ENCODE assay signal across 17 cellular contexts in genomic region chr10:46326066-46326465, GRCh38. TPM values are rescaled to one million over a fixed set of nuclear protein-coding genes. Genes with fewer than 3 reads are reported as not detected.
A peak's percentile ranks its signal among the peaks of the same experiment; 100 is the strongest.
DNase-seq lines count a peak whose midpoint lies in the region; ATAC-seq and TF ChIP-seq lines count a peak whose summit lies in the region.
"Had no signal": no experiment of that assay in that cellular context is flagged by ENCODE, and none has a peak within 500 bp of the region (broad histone marks: within the 10 kb centered on the region; RNA-seq: fewer than 3 reads in every experiment).

No MANE protein-coding gene starts in this region.

- H3K27ac ChIP-seq in neural progenitor cell (no peak overlapping the region), thoracic aorta (peak overlapping the region; percentile 2 to 16), A673 (ENCODE audit: low read depth, low read length, poor library complexity, severe bottlenecking) (no peak overlapping the region)
- H3K27ac ChIP-seq: SJCRH30 had no signal

- H3K4me1 ChIP-seq in neural progenitor cell (peaks cover 15% of the 10 kb centered on the region), thoracic aorta (ENCODE audit: control insufficient read depth in 1 of 2, low read depth in 2 of 2) (peaks cover 0 to 15% of the 10 kb centered on the region in 2 donors), A673 (ENCODE audit: insufficient read depth, low read length, poor library complexity, severe bottlenecking) (no peaks in the 10 kb centered on the region)
- H3K4me1 ChIP-seq: SJCRH30 had no signal

- no peak overlapping the region for H2AFZ ChIP-seq in neural progenitor cell (replicated peaks)

- intact Hi-C loops in A673 (cut with micrococcal nuclease; ENCODE audit: unreplicated experiment) = no loop called here

- no peak overlapping the region for H3K4me3 Mint-ChIP-seq in neural progenitor cell
- H3K4me3 Mint-ChIP-seq: H9, IgD-negative memory B cell had no signal

- CTCF ChIA-PET in A673 (lab: Charles Lee) = no interaction called here

- DNase-seq in HT1080 (ENCODE audit: low read depth) = peak; percentile 47
- DNase-seq in amniotic epithelial cell (ENCODE audit: low read depth) = peak; percentile 52
- DNase-seq in neural progenitor cell (ENCODE audit: low spot score) = no peak
- no peak for DNase-seq in thoracic aorta (ENCODE audit: low spot score)
- DNase-seq in A673 (ENCODE audit: low spot score) = no peak
- no peak for DNase-seq in NCI-H2171 (lab: John Stamatoyannopoulos, UW)
- no peak for DNase-seq in amygdala (lab: John Stamatoyannopoulos, UW)
- DNase-seq: DMS53, H9, Kasumi-1, NCI-H1105 treated with DMSO at 0.1 percent for 48 hours, NCI-H1694 treated with DMSO at 0.1 percent for 48 hours, NCI-H2107, NCI-H69, SJCRH30 had no signal

- H3K9me3 ChIP-seq in neural progenitor cell (ENCODE audit: low read depth) = no peaks in the 10 kb centered on the region
- H3K9me3 ChIP-seq in thoracic aorta = no peaks in the 10 kb centered on the region
- no peaks in the 10 kb centered on the region for H3K9me3 ChIP-seq in A673 (ENCODE audit: low read depth, low read length, poor library complexity, severe bottlenecking)
- H3K9me3 ChIP-seq: SJCRH30 had no signal

- no peak for ATAC-seq in thoracic aorta (ENCODE audit: insufficient number of reproducible peaks, low FRiP score, low read depth)

- POLR2A ChIA-PET in A673 (lab: Charles Lee; ENCODE audit: low non-redundant PET) = no interaction called here

- peak overlapping the region; percentile 7 for H3K27ac Mint-ChIP-seq in neural progenitor cell
- H3K27ac Mint-ChIP-seq: IgD-negative memory B cell had no signal

- H3K4me2 ChIP-seq in neural progenitor cell = no peak overlapping the region

- H3K79me2 ChIP-seq in neural progenitor cell (ENCODE audit: low read depth) = no peaks in the 10 kb centered on the region

- no TSS peak for BruUV-seq in A673 (replicated peaks; lab: Mats Ljungman, UMichigan)

- H3K36me3 ChIP-seq in neural progenitor cell (no peaks in the 10 kb centered on the region), thoracic aorta (no peaks in the 10 kb centered on the region), A673 (ENCODE audit: insufficient read depth, low read length, poor library complexity, severe bottlenecking) (no peaks in the 10 kb centered on the region)
- H3K36me3 ChIP-seq: SJCRH30 had no signal

- peaks cover 5% of the 10 kb centered on the region for H3K27me3 Mint-ChIP-seq in neural progenitor cell (ENCODE audit: insufficient read depth, low read depth)

- H3K9ac ChIP-seq in neural progenitor cell = no peak overlapping the region

- H3F3A ChIP-seq in neural progenitor cell (ENCODE audit: low read depth) = no peaks in the 10 kb centered on the region

- peaks cover 3% of the 10 kb centered on the region for H3K4me1 Mint-ChIP-seq in neural progenitor cell
- H3K4me1 Mint-ChIP-seq: IgD-negative memory B cell had no signal

- no peaks in the 10 kb centered on the region for H4K20me1 ChIP-seq in neural progenitor cell (ENCODE audit: low read depth)

- no peaks in the 10 kb centered on the region for H3K9me3 Mint-ChIP-seq in neural progenitor cell
- H3K9me3 Mint-ChIP-seq: H9 had no signal

- no peak for TF ChIP-seq CTCF in neural progenitor cell (IDR thresholded peaks at IDR 0.05)
- TF ChIP-seq CTCF in thoracic aorta (IDR thresholded peaks at IDR 0.05) = no peak
- no peak for TF ChIP-seq CTCF in A673 (conservative IDR thresholded peaks at IDR 0.05; ENCODE audit: low read depth, low read length)

- no peaks in the 10 kb centered on the region for H3K36me3 Mint-ChIP-seq in neural progenitor cell
- H3K36me3 Mint-ChIP-seq: IgD-negative memory B cell had no signal

- H3K4me3 ChIP-seq in neural progenitor cell = no peak overlapping the region
- H3K4me3 ChIP-seq in thoracic aorta = no peak overlapping the region
- no peak overlapping the region for H3K4me3 ChIP-seq in A673 (ENCODE audit: low read depth, low read length, poor library complexity, severe bottlenecking)
- H3K4me3 ChIP-seq: SJCRH30 had no signal

- H3K27me3 ChIP-seq in neural progenitor cell (no peaks in the 10 kb centered on the region), thoracic aorta (replicated peaks; ENCODE audit: insufficient read depth) (no peaks in the 10 kb centered on the region), A673 (replicated peaks; ENCODE audit: insufficient read depth, low read depth, low read length, poor library complexity) (peaks cover 13% of the 10 kb centered on the region)
- H3K27me3 ChIP-seq: SJCRH30 had no signal

RNA-seq across cellular contexts. Expression of gene ANTXRL, which starts 39.3 kb away (rescaled TPM):
- 0.63 TPM in 1 of 2 replicates, not detected in the other for total RNA-seq in HT1080 (2014; rRNA removed; shearing (Covaris generic))
- 0.02 and 0.03 TPM in 2 replicates for polyA plus RNA-seq in HT1080 (2015; cell fraction: cytosol; rRNA removed)
- polyA plus RNA-seq in HT1080 (2015; cell fraction: nucleus; rRNA removed) = 0.17 and 2.3 TPM in 2 replicates
- total RNA-seq in neural progenitor cell (ENCODE audit: low replicate concordance) = not detected in 2 replicates
- not detected for total RNA-seq in thoracic aorta
- total RNA-seq in A673 (2021) = not detected in 2 replicates
- total RNA-seq: G401, H9, SJCRH30 had no signal
- polyA plus RNA-seq: IgD-negative memory B cell had no signal

RNA-seq across cellular contexts. Expression of gene ANXA8L1, which starts 49.5 kb away (rescaled TPM):
- total RNA-seq in HT1080 (2014; rRNA removed; shearing (Covaris generic)) = 0.47 and 0.58 TPM in 2 replicates
- 0.31 and 0.79 TPM in 2 replicates for polyA plus RNA-seq in HT1080 (2015; cell fraction: cytosol; rRNA removed)
- polyA plus RNA-seq in HT1080 (2015; cell fraction: nucleus; rRNA removed) = 1.3 and 2.8 TPM in 2 replicates
- total RNA-seq in neural progenitor cell (ENCODE audit: low replicate concordance) (not detected in 2 replicates), thoracic aorta (not detected), A673 (2021) (not detected in 2 replicates)
- total RNA-seq: G401, H9, SJCRH30 had no signal
- polyA plus RNA-seq: IgD-negative memory B cell had no signal

Comparison
In these comparisons a context has a peak if more than half of its experiments do, and no peak if none do; other contexts are left out.
1. DNase-seq: peak in HT1080 (single experiment) and amniotic epithelial cell (single experiment); none in neural progenitor cell (single experiment), thoracic aorta (single experiment), A673 (single experiment), NCI-H2171 (single experiment) and amygdala (0 of 56).
2. H3K27ac ChIP-seq: peak in thoracic aorta (2 of 2); none in neural progenitor cell (single experiment) and A673 (single experiment).